1 cellular context compared by ENCODE assay signal in genomic region chr17:47789611-47790520, GRCh38.
TF ChIP-seq lines count a peak whose summit lies in the region.

No MANE protein-coding gene starts in this region.

TF ChIP-seq in HepG2, 621 proteins besides CTCF, POLR2A, EP300 and RAD21 (continued from another document and continues in another):
- TF ChIP-seq TIGD3 (CRISPR knock-in tag; IDR thresholded peaks at IDR 0.05; ENCODE audit: borderline replicate concordance) = no peak
- TF ChIP-seq ZNF543 (CRISPR knock-in tag; IDR thresholded peaks at IDR 0.05) = no peak
- TF ChIP-seq ZNF343 (CRISPR knock-in tag; IDR thresholded peaks at IDR 0.05) = no peak
- TF ChIP-seq SP4 (CRISPR knock-in tag; IDR thresholded peaks at IDR 0.05) = 0 out of 2 replicates have a peak, but pooled peaks have one; percentile 43
- no peak for TF ChIP-seq MXI1 (IDR thresholded peaks at IDR 0.05; ENCODE audit: borderline replicate concordance, low read depth, low read length)
- no peak for TF ChIP-seq THAP11 (CRISPR knock-in tag; IDR thresholded peaks at IDR 0.05)
- TF ChIP-seq RBFOX2 (IDR thresholded peaks at IDR 0.05; ENCODE audit: low read depth, low read length) = no peak
- no peak; the same call in 1 of the 2 replicates for TF ChIP-seq LBX2 (CRISPR knock-in tag; IDR thresholded peaks at IDR 0.05; ENCODE audit: borderline replicate concordance)
- TF ChIP-seq BCL6 (CRISPR knock-in tag; IDR thresholded peaks at IDR 0.05) = 0 out of 2 replicates have a peak, but pooled peaks have one; percentile 12
- TF ChIP-seq ARID2 (CRISPR knock-in tag; IDR thresholded peaks at IDR 0.05; ENCODE audit: borderline replicate concordance) = no peak
- 0 out of 2 replicates have a peak, but pooled peaks have one; percentile 75 for TF ChIP-seq ZNF280B (CRISPR knock-in tag; IDR thresholded peaks at IDR 0.05; ENCODE audit: borderline replicate concordance)
- TF ChIP-seq ZSCAN25 (CRISPR knock-in tag; IDR thresholded peaks at IDR 0.05) = no peak
- no peak for TF ChIP-seq NFE2L1 (CRISPR knock-in tag; IDR thresholded peaks at IDR 0.05; ENCODE audit: borderline replicate concordance)
- TF ChIP-seq ZNF232 (CRISPR knock-in tag; IDR thresholded peaks at IDR 0.05; ENCODE audit: borderline replicate concordance) = no peak
- TF ChIP-seq ZNF468 (CRISPR knock-in tag; IDR thresholded peaks at IDR 0.05) = no peak
- TF ChIP-seq PHF5A (CRISPR knock-in tag; IDR thresholded peaks at IDR 0.05; ENCODE audit: low read depth, unreplicated experiment) = no peak
- no peak for TF ChIP-seq ZBTB25 (CRISPR knock-in tag; IDR thresholded peaks at IDR 0.05)
- TF ChIP-seq MAX (IDR thresholded peaks at IDR 0.05) = peak; percentile 36; the same call in 1 of the 2 replicates
- no peak for TF ChIP-seq FOXA1 (IDR thresholded peaks at IDR 0.05)
- 0 out of 2 replicates have a peak, but pooled peaks have one; percentile 6 for TF ChIP-seq FOXA1 (CRISPR knock-in tag; IDR thresholded peaks at IDR 0.05)
- peak; percentile 60; the same call in 1 of the 2 replicates for TF ChIP-seq GABPB1 (CRISPR knock-in tag; IDR thresholded peaks at IDR 0.05)
- TF ChIP-seq PCBP1 (IDR thresholded peaks at IDR 0.05; ENCODE audit: borderline replicate concordance, low read depth, low read length) = no peak
- TF ChIP-seq NR2F6 (IDR thresholded peaks at IDR 0.05) = no peak
- TF ChIP-seq NR2F6 (CRISPR knock-in tag; IDR thresholded peaks at IDR 0.05) = no peak
- peak; percentile 66 for TF ChIP-seq XRCC5 (optimal IDR thresholded peaks at IDR 0.05; ENCODE audit: low read length)
- TF ChIP-seq TFE3 (CRISPR knock-in tag; IDR thresholded peaks at IDR 0.05) = no peak
- no peak for TF ChIP-seq RERE (CRISPR knock-in tag; IDR thresholded peaks at IDR 0.05; ENCODE audit: low read depth)
- TF ChIP-seq MEF2D (CRISPR knock-in tag; IDR thresholded peaks at IDR 0.05) = no peak
- no peak for TF ChIP-seq AHDC1 (CRISPR knock-in tag; IDR thresholded peaks at IDR 0.05; ENCODE audit: borderline replicate concordance)
- TF ChIP-seq HOXA7 (CRISPR knock-in tag; IDR thresholded peaks at IDR 0.05) = no peak
- 0 out of 2 replicates have a peak, but pooled peaks have one; percentile 48 for TF ChIP-seq ZNF333 (CRISPR knock-in tag; IDR thresholded peaks at IDR 0.05; ENCODE audit: borderline replicate concordance)
- no peak for TF ChIP-seq ZC3H13 (CRISPR knock-in tag; IDR thresholded peaks at IDR 0.05)
- TF ChIP-seq TBL1XR1 (IDR thresholded peaks at IDR 0.05; ENCODE audit: borderline replicate concordance, low read length, partially characterized antibody) = no peak
- TF ChIP-seq ZBTB37 (CRISPR knock-in tag; IDR thresholded peaks at IDR 0.05) = no peak
- no peak for TF ChIP-seq ZNF580 (CRISPR knock-in tag; IDR thresholded peaks at IDR 0.05; ENCODE audit: borderline replicate concordance, low read depth)
- no peak for TF ChIP-seq TSC22D2 (CRISPR knock-in tag; IDR thresholded peaks at IDR 0.05; ENCODE audit: borderline replicate concordance)
- no peak; the same call in 1 of the 2 replicates for TF ChIP-seq MTF2 (CRISPR knock-in tag; IDR thresholded peaks at IDR 0.05; ENCODE audit: borderline replicate concordance)
- no peak for TF ChIP-seq TARDBP (CRISPR knock-in tag; IDR thresholded peaks at IDR 0.05)
- TF ChIP-seq GRHL1 (CRISPR knock-in tag; conservative IDR thresholded peaks at IDR 0.05) = no peak
